ENCODE assay signal across 8 cellular contexts in the genomic region with DNA sequence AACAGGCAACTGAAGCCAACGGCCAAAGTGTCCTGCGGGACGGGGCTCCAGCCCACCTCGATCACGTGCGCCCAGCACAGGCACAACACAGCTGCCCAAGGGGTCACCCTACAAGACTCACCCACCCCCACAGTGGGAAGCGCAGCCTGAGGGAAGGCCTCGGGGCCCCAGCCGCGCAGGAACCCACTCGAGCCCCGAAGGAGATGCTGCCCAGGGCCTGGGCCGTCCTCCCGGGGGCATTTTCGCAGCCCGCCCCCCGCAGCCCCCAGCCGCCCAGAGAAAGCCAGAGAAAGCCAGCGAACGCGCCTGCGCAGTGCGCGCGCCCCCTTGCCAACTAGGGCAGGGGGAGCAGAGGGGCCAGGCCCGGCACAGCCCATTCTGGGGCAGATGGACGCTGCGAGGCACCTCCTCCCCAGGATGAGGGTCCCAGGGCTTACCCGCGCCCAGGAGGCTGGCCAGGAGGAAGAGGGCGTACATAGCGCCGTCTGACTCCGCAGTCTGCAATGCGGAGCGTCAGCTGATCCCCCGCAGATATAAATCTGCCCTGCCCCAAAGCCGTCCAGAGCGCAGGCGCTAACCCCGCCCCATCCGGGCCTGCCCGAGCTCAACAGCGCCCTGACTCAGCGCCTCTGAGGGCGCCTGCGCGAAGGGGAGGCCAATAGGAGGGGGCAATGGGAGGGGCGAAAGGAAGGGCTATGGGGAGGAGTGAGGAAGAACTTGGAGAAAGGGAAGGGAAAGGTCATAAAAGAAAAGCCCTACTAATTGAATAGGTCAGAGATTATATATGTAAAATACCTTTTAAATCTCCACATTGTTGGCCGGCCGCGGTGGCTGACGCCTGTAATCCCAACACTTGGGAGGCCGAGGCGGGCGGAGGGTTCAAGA. TPM values are rescaled to one million over a fixed set of nuclear protein-coding genes. Genes with fewer than 3 reads are reported as not detected.
A peak's percentile ranks its signal among the peaks of the same experiment; 100 is the strongest.
DNase-seq lines count a peak whose midpoint lies in the region; ATAC-seq and TF ChIP-seq lines count a peak whose summit lies in the region.

A gene (minus strand): TSS at position 507 of the 885 bp plus-strand sequence. CDS start 30 bp downstream, at position 477.

- H3K4me1 ChIP-seq in left lung, result peaks cover 18 to 64% of the 10 kb centered on the region in 2 donors

- peaks cover 0 to 8% of the 10 kb centered on the region in 2 donors for H3K36me3 ChIP-seq in left lung

- DNase-seq in CD14-positive monocyte (ENCODE audit: low spot score) (peak; percentile 99), NCI-H82 (lab: John Stamatoyannopoulos, UW) (peak; percentile 99), dermis blood vessel endothelial cell (peak; percentile 98), left lung (peak; percentile 99 to 100)
- peak; percentile 99 for DNase-seq in activated CD4-positive, alpha-beta T cell treated with anti-CD3 and anti-CD28 coated beads, Interleukin-2, amount 50 U/mL, for 48 hours
- peak; percentile 97 to 98 for DNase-seq in stimulated activated CD4-positive, alpha-beta T cell treated with anti-CD3 and anti-CD28 coated beads, Interleukin-2, amount 100 ng/mL, for 48 hours

- no peaks in the 10 kb centered on the region for H3K27me3 ChIP-seq in left lung

- H3K9me3 ChIP-seq in left lung, result no peaks in the 10 kb centered on the region

- TF ChIP-seq CTCF in CD14-positive monocyte (IDR thresholded peaks at IDR 0.05), result no peak
- TF ChIP-seq CTCF in left lung (IDR thresholded peaks at IDR 0.05), result no peak

- H3K4me3 Mint-ChIP-seq in CD14-positive monocyte, result peak within 1 kb of the TSS; percentile 99

- intact Hi-C loops in CD14-positive monocyte (cut with micrococcal nuclease) (loop anchor here (2.0 to 5.0 kb wide), 2 partner anchors 38 to 46 kb away; no protein-coding TSS in a partner anchor), left lung (cut with DNase I) (no loop called here)

- H3K27ac Mint-ChIP-seq in CD14-positive monocyte, result peak within 1 kb of the TSS; percentile 96 to 100 (median 97)

- peaks cover 54% of the 10 kb centered on the region for H3K4me1 Mint-ChIP-seq in CD14-positive monocyte

- H3K36me3 Mint-ChIP-seq in CD14-positive monocyte, result peaks cover 34 to 42% of the 10 kb centered on the region in 2 donors

- H3K9me3 Mint-ChIP-seq in CD14-positive monocyte, result peaks cover 0 to 3% (median 0%) of the 10 kb centered on the region in 7 donors

- H3K4me3 ChIP-seq in left lung, result peak within 1 kb of the TSS; percentile 93 to 99

- H3K27ac ChIP-seq in left lung, result peak within 1 kb of the TSS; percentile 90 to 93

- ATAC-seq in GM19397 (IDR thresholded peaks at IDR 0.05; ENCODE audit: unreplicated experiment) (peak; percentile 94), HG03571 (IDR thresholded peaks at IDR 0.05; ENCODE audit: unreplicated experiment) (peak; percentile 94), left lung (peak; percentile 96)

- H3K27me3 Mint-ChIP-seq in CD14-positive monocyte (ENCODE audit: low read depth in 3 of 3), result no peaks in the 10 kb centered on the region

RNA-seq across cellular contexts. Expression of the gene that starts here (rescaled TPM):
- 1,000 to 10,000 TPM; 7,346 to 8,673 TPM for polyA plus RNA-seq in CD14-positive monocyte
- total RNA-seq in dermis blood vessel endothelial cell, result 763 and 907 TPM in 2 replicates
- 1,000 to 10,000 TPM; 1,484 to 1,668 TPM for total RNA-seq in left lung

Comparison
In these comparisons a context has a peak if more than half of its experiments do, and no peak if none do; other contexts are left out.
1. Peak in every context shown above with its lines: DNase-seq, ATAC-seq, H3K4me3 ChIP-seq and H3K27ac ChIP-seq.
2. intact Hi-C loops: an anchor here in CD14-positive monocyte (2.0 to 5.0 kb wide); none called in left lung.